Comparison of ENCODE assay signal across 1 cellular context in the genomic region with DNA sequence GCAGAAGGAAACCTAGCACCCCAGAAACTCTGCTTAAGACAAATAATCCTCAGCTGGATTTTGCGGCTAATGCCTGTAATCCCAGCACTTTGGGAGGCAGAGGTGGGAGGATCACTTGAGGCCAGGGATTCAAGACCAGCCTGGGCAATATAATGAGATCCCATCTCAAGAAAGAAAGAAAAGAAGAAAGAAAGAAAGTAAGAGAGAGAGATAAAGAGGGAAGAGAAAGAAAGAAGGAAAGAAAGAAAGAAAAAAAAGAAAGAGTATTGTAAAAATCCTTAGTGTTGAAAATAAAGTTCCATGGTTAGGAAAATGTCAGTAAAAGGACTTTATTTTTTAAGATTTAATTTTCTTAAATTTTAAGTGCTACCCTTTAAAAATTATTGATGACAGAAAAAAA.
A peak's percentile ranks its signal among the peaks of the same experiment; 100 is the strongest.
TF ChIP-seq lines count a peak whose summit lies in the region.

No MANE protein-coding gene starts in this region.

TF ChIP-seq in K562, 482 proteins besides CTCF, POLR2A, EP300 and RAD21 (continued from another document):
- peak; percentile 22 for TF ChIP-seq ASH1L (IDR thresholded peaks at IDR 0.05; ENCODE audit: borderline replicate concordance, low read depth, partially characterized antibody)
- TF ChIP-seq, protein P1, sequence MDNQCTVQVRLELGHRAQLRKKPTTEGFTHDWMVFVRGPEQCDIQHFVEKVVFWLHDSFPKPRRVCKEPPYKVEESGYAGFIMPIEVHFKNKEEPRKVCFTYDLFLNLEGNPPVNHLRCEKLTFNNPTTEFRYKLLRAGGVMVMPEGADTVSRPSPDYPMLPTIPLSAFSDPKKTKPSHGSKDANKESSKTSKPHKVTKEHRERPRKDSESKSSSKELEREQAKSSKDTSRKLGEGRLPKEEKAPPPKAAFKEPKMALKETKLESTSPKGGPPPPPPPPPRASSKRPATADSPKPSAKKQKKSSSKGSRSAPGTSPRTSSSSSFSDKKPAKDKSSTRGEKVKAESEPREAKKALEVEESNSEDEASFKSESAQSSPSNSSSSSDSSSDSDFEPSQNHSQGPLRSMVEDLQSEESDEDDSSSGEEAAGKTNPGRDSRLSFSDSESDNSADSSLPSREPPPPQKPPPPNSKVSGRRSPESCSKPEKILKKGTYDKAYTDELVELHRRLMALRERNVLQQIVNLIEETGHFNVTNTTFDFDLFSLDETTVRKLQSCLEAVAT (IDR thresholded peaks at IDR 0.05), result 0 out of 4 replicates have a peak, but pooled peaks have one; percentile 27 to 38
- TF ChIP-seq NR4A1 (CRISPR knock-in tag; IDR thresholded peaks at IDR 0.05), result no peak
- TF ChIP-seq NR4A1 (tag; IDR thresholded peaks at IDR 0.05), result no peak
- TF ChIP-seq U2AF2 (optimal IDR thresholded peaks at IDR 0.05; ENCODE audit: low read depth, low read length), result no peak
- TF ChIP-seq, protein P2, sequence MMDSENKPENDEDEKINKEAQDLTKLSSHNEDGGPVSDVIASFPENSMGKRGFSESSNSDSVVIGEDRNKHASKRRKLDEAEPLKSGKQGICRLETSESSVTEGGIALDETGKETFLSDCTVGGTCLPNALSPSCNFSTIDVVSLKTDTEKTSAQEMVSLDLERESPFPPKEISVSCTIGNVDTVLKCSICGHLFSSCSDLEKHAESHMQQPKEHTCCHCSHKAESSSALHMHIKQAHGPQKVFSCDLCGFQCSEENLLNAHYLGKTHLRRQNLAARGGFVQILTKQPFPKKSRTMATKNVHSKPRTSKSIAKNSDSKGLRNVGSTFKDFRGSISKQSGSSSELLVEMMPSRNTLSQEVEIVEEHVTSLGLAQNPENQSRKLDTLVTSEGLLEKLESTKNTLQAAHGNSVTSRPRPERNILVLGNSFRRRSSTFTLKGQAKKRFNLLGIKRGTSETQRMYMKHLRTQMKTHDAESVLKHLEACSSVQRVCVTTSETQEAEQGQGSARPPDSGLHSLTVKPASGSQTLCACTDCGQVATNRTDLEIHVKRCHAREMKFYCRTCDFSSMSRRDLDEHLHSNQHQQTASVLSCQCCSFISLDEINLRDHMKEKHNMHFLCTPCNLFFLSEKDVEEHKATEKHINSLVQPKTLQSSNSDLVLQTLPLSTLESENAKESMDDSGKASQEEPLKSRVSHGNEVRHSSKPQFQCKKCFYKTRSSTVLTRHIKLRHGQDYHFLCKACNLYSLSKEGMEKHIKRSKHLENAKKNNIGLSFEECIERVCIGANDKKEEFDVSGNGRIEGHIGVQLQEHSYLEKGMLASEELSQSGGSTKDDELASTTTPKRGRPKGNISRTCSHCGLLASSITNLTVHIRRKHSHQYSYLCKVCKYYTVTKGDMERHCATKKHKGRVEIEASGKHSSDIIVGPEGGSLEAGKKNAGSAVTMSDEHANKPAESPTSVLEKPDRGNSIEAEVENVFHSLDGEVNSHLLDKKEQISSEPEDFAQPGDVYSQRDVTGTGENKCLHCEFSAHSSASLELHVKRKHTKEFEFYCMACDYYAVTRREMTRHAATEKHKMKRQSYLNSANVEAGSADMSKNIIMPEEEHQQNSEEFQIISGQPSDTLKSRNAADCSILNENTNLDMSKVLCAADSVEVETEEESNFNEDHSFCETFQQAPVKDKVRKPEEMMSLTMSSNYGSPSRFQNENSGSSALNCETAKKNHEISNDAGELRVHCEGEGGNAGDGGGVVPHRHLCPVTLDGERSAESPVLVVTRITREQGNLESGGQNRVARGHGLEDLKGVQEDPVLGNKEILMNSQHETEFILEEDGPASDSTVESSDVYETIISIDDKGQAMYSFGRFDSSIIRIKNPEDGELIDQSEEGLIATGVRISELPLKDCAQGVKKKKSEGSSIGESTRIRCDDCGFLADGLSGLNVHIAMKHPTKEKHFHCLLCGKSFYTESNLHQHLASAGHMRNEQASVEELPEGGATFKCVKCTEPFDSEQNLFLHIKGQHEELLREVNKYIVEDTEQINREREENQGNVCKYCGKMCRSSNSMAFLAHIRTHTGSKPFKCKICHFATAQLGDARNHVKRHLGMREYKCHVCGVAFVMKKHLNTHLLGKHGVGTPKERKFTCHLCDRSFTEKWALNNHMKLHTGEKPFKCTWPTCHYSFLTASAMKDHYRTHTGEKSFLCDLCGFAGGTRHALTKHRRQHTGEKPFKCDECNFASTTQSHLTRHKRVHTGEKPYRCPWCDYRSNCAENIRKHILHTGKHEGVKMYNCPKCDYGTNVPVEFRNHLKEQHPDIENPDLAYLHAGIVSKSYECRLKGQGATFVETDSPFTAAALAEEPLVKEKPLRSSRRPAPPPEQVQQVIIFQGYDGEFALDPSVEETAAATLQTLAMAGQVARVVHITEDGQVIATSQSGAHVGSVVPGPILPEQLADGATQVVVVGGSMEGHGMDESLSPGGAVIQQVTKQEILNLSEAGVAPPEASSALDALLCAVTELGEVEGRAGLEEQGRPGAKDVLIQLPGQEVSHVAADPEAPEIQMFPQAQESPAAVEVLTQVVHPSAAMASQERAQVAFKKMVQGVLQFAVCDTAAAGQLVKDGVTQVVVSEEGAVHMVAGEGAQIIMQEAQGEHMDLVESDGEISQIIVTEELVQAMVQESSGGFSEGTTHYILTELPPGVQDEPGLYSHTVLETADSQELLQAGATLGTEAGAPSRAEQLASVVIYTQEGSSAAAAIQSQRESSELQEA (IDR thresholded peaks at IDR 0.05; ENCODE audit: low read depth), result peak; percentile 20; the same call in 1 of the 2 replicates
- TF ChIP-seq NFRKB (IDR thresholded peaks at IDR 0.05; ENCODE audit: low read depth), result peak; percentile 50; the same call in 1 of the 2 replicates
- TF ChIP-seq FOS (IDR thresholded peaks at IDR 0.05; ENCODE audit: extremely low read depth, insufficient read length), result no peak
- peak; percentile 54; the same call in 1 of the 2 replicates for TF ChIP-seq MIER1 (IDR thresholded peaks at IDR 0.05; ENCODE audit: low read depth)
- 0 out of 2 replicates have a peak, but pooled peaks have one; percentile 85 for TF ChIP-seq DNMT1 (IDR thresholded peaks at IDR 0.05)
- TF ChIP-seq ZBTB17 (CRISPR knock-in tag; IDR thresholded peaks at IDR 0.05), result no peak
- TF ChIP-seq ZBTB7A (IDR thresholded peaks at IDR 0.05; ENCODE audit: borderline replicate concordance, control insufficient read depth, low read depth, low read length), result no peak
- TF ChIP-seq SETDB1 (IDR thresholded peaks at IDR 0.05; ENCODE audit: low read length), result no peak
- no peak for TF ChIP-seq GATAD2A (IDR thresholded peaks at IDR 0.05)
- no peak for TF ChIP-seq TRIM28 (IDR thresholded peaks at IDR 0.05)
- no peak for TF ChIP-seq HCFC1 (IDR thresholded peaks at IDR 0.05; ENCODE audit: low read depth, low read length)
- TF ChIP-seq, protein P3, sequence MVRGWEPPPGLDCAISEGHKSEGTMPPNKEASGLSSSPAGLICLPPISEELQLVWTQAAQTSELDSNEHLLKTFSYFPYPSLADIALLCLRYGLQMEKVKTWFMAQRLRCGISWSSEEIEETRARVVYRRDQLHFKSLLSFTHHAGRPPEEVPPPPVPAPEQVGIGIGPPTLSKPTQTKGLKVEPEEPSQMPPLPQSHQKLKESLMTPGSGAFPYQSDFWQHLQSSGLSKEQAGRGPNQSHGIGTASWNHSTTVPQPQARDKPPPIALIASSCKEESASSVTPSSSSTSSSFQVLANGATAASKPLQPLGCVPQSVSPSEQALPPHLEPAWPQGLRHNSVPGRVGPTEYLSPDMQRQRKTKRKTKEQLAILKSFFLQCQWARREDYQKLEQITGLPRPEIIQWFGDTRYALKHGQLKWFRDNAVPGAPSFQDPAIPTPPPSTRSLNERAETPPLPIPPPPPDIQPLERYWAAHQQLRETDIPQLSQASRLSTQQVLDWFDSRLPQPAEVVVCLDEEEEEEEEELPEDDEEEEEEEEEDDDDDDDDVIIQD (CRISPR knock-in tag; IDR thresholded peaks at IDR 0.05), result no peak
- TF ChIP-seq, protein P4, sequence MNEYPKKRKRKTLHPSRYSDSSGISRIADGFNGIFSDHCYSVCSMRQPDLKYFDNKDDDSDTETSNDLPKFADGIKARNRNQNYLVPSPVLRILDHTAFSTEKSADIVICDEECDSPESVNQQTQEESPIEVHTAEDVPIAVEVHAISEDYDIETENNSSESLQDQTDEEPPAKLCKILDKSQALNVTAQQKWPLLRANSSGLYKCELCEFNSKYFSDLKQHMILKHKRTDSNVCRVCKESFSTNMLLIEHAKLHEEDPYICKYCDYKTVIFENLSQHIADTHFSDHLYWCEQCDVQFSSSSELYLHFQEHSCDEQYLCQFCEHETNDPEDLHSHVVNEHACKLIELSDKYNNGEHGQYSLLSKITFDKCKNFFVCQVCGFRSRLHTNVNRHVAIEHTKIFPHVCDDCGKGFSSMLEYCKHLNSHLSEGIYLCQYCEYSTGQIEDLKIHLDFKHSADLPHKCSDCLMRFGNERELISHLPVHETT (CRISPR knock-in tag; conservative IDR thresholded peaks at IDR 0.05 in 1 of 2, IDR thresholded peaks at IDR 0.05 in 1 of 2), result no peak
- TF ChIP-seq MEIS2 (IDR thresholded peaks at IDR 0.05; ENCODE audit: partially characterized antibody), result no peak
- TF ChIP-seq, protein P5, sequence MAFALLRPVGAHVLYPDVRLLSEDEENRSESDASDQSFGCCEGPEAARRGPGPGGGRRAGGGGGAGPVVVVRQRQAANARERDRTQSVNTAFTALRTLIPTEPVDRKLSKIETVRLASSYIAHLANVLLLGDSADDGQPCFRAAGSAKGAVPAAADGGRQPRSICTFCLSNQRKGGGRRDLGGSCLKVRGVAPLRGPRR (CRISPR knock-in tag; IDR thresholded peaks at IDR 0.05), result no peak
- no peak for TF ChIP-seq IFI16 (CRISPR knock-in tag; IDR thresholded peaks at IDR 0.05)
- no peak for TF ChIP-seq SAFB (IDR thresholded peaks at IDR 0.05; ENCODE audit: borderline replicate concordance, low read depth, low read length)
- no peak for TF ChIP-seq ELF4 (CRISPR knock-in tag; IDR thresholded peaks at IDR 0.05)
- no peak for TF ChIP-seq CBFB (CRISPR knock-in tag; IDR thresholded peaks at IDR 0.05)
- no peak for TF ChIP-seq SUPT5H (IDR thresholded peaks at IDR 0.05)
- TF ChIP-seq, protein P6, sequence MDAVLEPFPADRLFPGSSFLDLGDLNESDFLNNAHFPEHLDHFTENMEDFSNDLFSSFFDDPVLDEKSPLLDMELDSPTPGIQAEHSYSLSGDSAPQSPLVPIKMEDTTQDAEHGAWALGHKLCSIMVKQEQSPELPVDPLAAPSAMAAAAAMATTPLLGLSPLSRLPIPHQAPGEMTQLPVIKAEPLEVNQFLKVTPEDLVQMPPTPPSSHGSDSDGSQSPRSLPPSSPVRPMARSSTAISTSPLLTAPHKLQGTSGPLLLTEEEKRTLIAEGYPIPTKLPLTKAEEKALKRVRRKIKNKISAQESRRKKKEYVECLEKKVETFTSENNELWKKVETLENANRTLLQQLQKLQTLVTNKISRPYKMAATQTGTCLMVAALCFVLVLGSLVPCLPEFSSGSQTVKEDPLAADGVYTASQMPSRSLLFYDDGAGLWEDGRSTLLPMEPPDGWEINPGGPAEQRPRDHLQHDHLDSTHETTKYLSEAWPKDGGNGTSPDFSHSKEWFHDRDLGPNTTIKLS (IDR thresholded peaks at IDR 0.05; ENCODE audit: borderline replicate concordance, low read depth), result no peak
- TF ChIP-seq HLTF (IDR thresholded peaks at IDR 0.05), result no peak
- no peak for TF ChIP-seq ZNF224 (CRISPR knock-in tag; IDR thresholded peaks at IDR 0.05)
- TF ChIP-seq, protein P7, sequence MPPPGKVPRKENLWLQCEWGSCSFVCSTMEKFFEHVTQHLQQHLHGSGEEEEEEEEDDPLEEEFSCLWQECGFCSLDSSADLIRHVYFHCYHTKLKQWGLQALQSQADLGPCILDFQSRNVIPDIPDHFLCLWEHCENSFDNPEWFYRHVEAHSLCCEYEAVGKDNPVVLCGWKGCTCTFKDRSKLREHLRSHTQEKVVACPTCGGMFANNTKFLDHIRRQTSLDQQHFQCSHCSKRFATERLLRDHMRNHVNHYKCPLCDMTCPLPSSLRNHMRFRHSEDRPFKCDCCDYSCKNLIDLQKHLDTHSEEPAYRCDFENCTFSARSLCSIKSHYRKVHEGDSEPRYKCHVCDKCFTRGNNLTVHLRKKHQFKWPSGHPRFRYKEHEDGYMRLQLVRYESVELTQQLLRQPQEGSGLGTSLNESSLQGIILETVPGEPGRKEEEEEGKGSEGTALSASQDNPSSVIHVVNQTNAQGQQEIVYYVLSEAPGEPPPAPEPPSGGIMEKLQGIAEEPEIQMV (tag; conservative IDR thresholded peaks at IDR 0.05; ENCODE audit: low read depth), result peak; percentile 55
- TF ChIP-seq BCOR (IDR thresholded peaks at IDR 0.05), result no peak
- no peak for TF ChIP-seq CEBPG (CRISPR knock-in tag; IDR thresholded peaks at IDR 0.05)
- TF ChIP-seq CEBPG (tag; conservative IDR thresholded peaks at IDR 0.05 in 1 of 2, IDR thresholded peaks at IDR 0.05 in 1 of 2), result no peak
- TF ChIP-seq LARP7 (IDR thresholded peaks at IDR 0.05), result peak; percentile 88
